ENCODE assay signal across 1 cellular context in the genomic region with DNA sequence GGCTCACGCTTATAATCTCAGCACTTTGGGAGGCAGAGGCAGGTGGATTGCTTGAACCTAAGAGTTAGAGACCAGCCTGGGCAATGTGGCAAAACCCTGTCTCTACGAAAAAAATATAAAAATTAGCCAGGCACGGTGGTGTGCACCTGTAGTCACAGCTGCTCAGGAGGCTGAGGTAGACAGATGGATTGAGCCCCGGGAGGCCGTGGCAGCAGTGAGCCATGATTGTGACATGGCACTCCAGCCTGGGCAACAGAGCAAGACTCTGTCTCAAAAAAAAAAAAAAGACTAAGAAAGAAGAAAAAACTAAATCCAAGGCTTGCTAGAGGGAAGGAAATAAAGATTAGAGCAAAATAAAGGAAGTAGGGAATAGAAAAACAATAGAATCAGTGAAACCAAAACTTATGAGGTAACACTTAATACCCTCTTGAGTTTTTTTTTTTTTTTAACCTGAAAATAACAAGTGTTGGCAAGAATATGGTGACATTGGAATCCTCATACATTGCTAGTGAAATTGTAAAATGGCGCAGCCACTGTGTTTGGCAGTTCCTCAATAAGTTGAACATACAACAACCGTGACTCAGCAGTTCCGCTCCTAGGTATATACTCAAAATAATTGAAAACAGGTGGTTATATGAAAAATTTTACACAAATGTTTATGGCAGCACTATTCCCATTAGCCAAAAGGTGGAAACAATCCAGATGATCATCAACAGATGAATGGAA.
TF ChIP-seq lines count a peak whose summit lies in the region.

No MANE protein-coding gene starts in this region.

TF ChIP-seq in GM12878, 131 proteins besides CTCF, POLR2A, EP300 and RAD21 (continued from another document):
- TF ChIP-seq JUNB (IDR thresholded peaks at IDR 0.05) (no peak), ATF7 (IDR thresholded peaks at IDR 0.05; ENCODE audit: low read depth) (peak; percentile 46; the same call in 1 of the 2 replicates)
